In genomic region chr17:72976971-72977767, GRCh38 we compare ENCODE assay signal across 8 cellular contexts.
DNase-seq lines count a peak whose midpoint lies in the region; ATAC-seq and TF ChIP-seq lines count a peak whose summit lies in the region.

No MANE protein-coding gene starts in this region.

- no peaks in the 10 kb centered on the region for H3K27me3 Mint-ChIP-seq in naive B cell

- peak overlapping the region in 3 of 6 donors; percentile 22 to 93 (median 69) for H3K27ac Mint-ChIP-seq in naive B cell

- peaks cover 20 to 30% (median 23%) of the 10 kb centered on the region in 3 donors for H3K4me1 Mint-ChIP-seq in naive B cell

- H3K36me3 Mint-ChIP-seq in naive B cell: peaks cover 0 to 6% of the 10 kb centered on the region in 2 donors

- peaks cover 0 to 4% (median 0%) of the 10 kb centered on the region in 7 donors for H3K9me3 Mint-ChIP-seq in naive B cell

- no peak for TF ChIP-seq CTCF in epithelial cell of proximal tubule (conservative IDR thresholded peaks at IDR 0.05; ENCODE audit: low read depth, low read length)

- ATAC-seq in GM18511 (IDR thresholded peaks at IDR 0.05; ENCODE audit: unreplicated experiment): peak; percentile 76
- ATAC-seq in naive B cell (ENCODE audit: low read depth in 2 of 2): peak; percentile 41 to 43
- no peak for ATAC-seq in HG02870 (IDR thresholded peaks at IDR 0.05; ENCODE audit: unreplicated experiment)

- no peak overlapping the region for H3K4me3 Mint-ChIP-seq in naive B cell

- H3K4me3 ChIP-seq in epithelial cell of proximal tubule (ENCODE audit: low read depth, low read length): peak overlapping the region; percentile 12

- peak; percentile 86 for DNase-seq in NOMO-1 treated with DMSO at 0.1 percent for 48 hours (lab: John Stamatoyannopoulos, UW; ENCODE audit: unreplicated experiment)
- DNase-seq in epithelial cell of proximal tubule (ENCODE audit: low read depth): peak; percentile 81
- no peak for DNase-seq in naive B cell
- no peak for DNase-seq in activated CD8-positive, alpha-beta memory T cell treated with anti-CD3 and anti-CD28 coated beads for 24 hours
- DNase-seq in stimulated activated naive CD4-positive, alpha-beta T cell treated with Interleukin-2 at 50 U/mL for 16 hours (lab: John Stamatoyannopoulos, UW): no peak
- DNase-seq in stimulated activated CD4-positive, alpha-beta T cell treated with anti-CD3 and anti-CD28 coated beads, Interleukin-12 subunit alpha, Interleukin-12 subunit beta, amount 100 ng/mL, for 4 hours: no peak

Comparison
In these comparisons a context has a peak if more than half of its experiments do, and no peak if none do; other contexts are left out.
1. DNase-seq: peak in NOMO-1 treated with DMSO at 0.1 percent for 48 hours (single experiment) and epithelial cell of proximal tubule (single experiment); none in naive B cell (single experiment), activated CD8-positive, alpha-beta memory T cell treated with anti-CD3 and anti-CD28 coated beads for 24 hours (single experiment), stimulated activated naive CD4-positive, alpha-beta T cell treated with Interleukin-2 at 50 U/mL for 16 hours (single experiment) and stimulated activated CD4-positive, alpha-beta T cell treated with anti-CD3 and anti-CD28 coated beads, Interleukin-12 subunit alpha, Interleukin-12 subunit beta, amount 100 ng/mL, for 4 hours (single experiment).